12 cellular contexts compared by ENCODE assay signal in genomic region chr3:151445283-151446001, GRCh38. TPM values are rescaled to one million over a fixed set of nuclear protein-coding genes. Genes with fewer than 3 reads are reported as not detected.
DNase-seq lines count a peak whose midpoint lies in the region; TF ChIP-seq lines count a peak whose summit lies in the region.
"Had no signal": no experiment of that assay in that cellular context is flagged by ENCODE, and none has a peak within 500 bp of the region (broad histone marks: within the 10 kb centered on the region; RNA-seq: fewer than 3 reads in every experiment).

No MANE protein-coding gene starts in this region.

- no peaks in the 10 kb centered on the region for H4K20me1 ChIP-seq in KMS-11 (ENCODE audit: insufficient read depth)

- H3K4me2 ChIP-seq in KMS-11 = peak overlapping the region; percentile 65

- no peaks in the 10 kb centered on the region for H3K27me3 ChIP-seq in BJ (ENCODE audit: control insufficient read depth, insufficient read depth, low read length)
- H3K27me3 ChIP-seq in KMS-11 (ENCODE audit: insufficient read depth, low read depth) = no peaks in the 10 kb centered on the region
- H3K27me3 ChIP-seq: dorsolateral prefrontal cortex had no signal

- H3K36me3 Mint-ChIP-seq in activated CD4-positive, alpha-beta T cell treated with anti-CD3 and anti-CD28 coated beads, Interleukin-2, amount 10 ng/mL, durations not matched to agents 7 days and 5 days (ENCODE audit: low read depth) = no peaks in the 10 kb centered on the region
- H3K36me3 Mint-ChIP-seq: CD8-positive, alpha-beta memory T cell had no signal

- POLR2A ChIA-PET in BJ (lab: Charles Lee) = no interaction called here
- POLR2A ChIA-PET in activated CD4-positive, alpha-beta T cell treated with anti-CD3 and anti-CD28 coated beads, Interleukin-2, amount 10 ng/mL, durations not matched to agents 7 days and 5 days (lab: Charles Lee) = no interaction called here

- H3K4me1 Mint-ChIP-seq in activated CD4-positive, alpha-beta T cell treated with anti-CD3 and anti-CD28 coated beads, Interleukin-2, amount 10 ng/mL, durations not matched to agents 7 days and 5 days = no peaks in the 10 kb centered on the region
- H3K4me1 Mint-ChIP-seq: CD8-positive, alpha-beta memory T cell had no signal

- H2AFZ ChIP-seq in KMS-11 (ENCODE audit: low read depth) = peak overlapping the region; percentile 20; the same call in 1 of the 2 replicates

- no peak overlapping the region for H3K27ac Mint-ChIP-seq in activated CD4-positive, alpha-beta T cell treated with anti-CD3 and anti-CD28 coated beads, Interleukin-2, amount 10 ng/mL, durations not matched to agents 7 days and 5 days
- H3K27ac Mint-ChIP-seq: CD8-positive, alpha-beta memory T cell had no signal

- H3K9me3 Mint-ChIP-seq in activated CD4-positive, alpha-beta T cell treated with anti-CD3 and anti-CD28 coated beads, Interleukin-2, amount 10 ng/mL, durations not matched to agents 7 days and 5 days = no peaks in the 10 kb centered on the region
- H3K9me3 Mint-ChIP-seq: CD8-positive, alpha-beta memory T cell had no signal

- no peak overlapping the region for H3K4me3 Mint-ChIP-seq in activated CD4-positive, alpha-beta T cell treated with anti-CD3 and anti-CD28 coated beads, Interleukin-2, amount 10 ng/mL, durations not matched to agents 7 days and 5 days
- H3K4me3 Mint-ChIP-seq: CD8-positive, alpha-beta memory T cell had no signal

- peaks cover 2% of the 10 kb centered on the region for H3K27me3 Mint-ChIP-seq in activated CD4-positive, alpha-beta T cell treated with anti-CD3 and anti-CD28 coated beads, Interleukin-2, amount 10 ng/mL, durations not matched to agents 7 days and 5 days

- peaks cover 49% of the 10 kb centered on the region for H3K4me1 ChIP-seq in KMS-11 (ENCODE audit: low read depth, poor library complexity, severe bottlenecking)

- H3K36me3 ChIP-seq in BJ (ENCODE audit: control insufficient read depth, insufficient read depth, low read length) = no peaks in the 10 kb centered on the region
- no peaks in the 10 kb centered on the region for H3K36me3 ChIP-seq in KMS-11 (ENCODE audit: insufficient read depth)
- H3K36me3 ChIP-seq: thoracic aorta had no signal

- TF ChIP-seq CTCF in BJ (IDR thresholded peaks at IDR 0.05; ENCODE audit: insufficient read depth, low read depth, low read length) = no peak
- no peak for TF ChIP-seq CTCF in KMS-11 (conservative IDR thresholded peaks at IDR 0.05; ENCODE audit: low read depth, low read length)

- no peak overlapping the region for H3K9ac ChIP-seq in KMS-11

- DNase-seq in BJ (ENCODE audit: low read depth) (peak; percentile 63), amniotic epithelial cell (ENCODE audit: low read depth) (peak; percentile 94), hepatic stellate cell (ENCODE audit: low spot score) (peak; percentile 15), NCI-H2029 treated with DMSO at 0.1 percent for 48 hours (lab: John Stamatoyannopoulos, UW) (no peak), DMS53 (lab: John Stamatoyannopoulos, UW) (no peak)
- no peak for DNase-seq in activated CD4-positive, alpha-beta T cell treated with anti-CD3 and anti-CD28 coated beads, Interleukin-2, amount 10 ng/mL, durations not matched to agents 7 days and 5 days
- DNase-seq in activated CD4-positive, alpha-beta T cell treated with anti-CD3 and anti-CD28 coated beads for 4 hours = no peak
- DNase-seq: CD8-positive, alpha-beta memory T cell; dorsolateral prefrontal cortex; NCI-H510A had no signal

- H3K4me3 ChIP-seq in BJ (ENCODE audit: low read depth, low read length) = no peak overlapping the region
- H3K4me3 ChIP-seq in KMS-11 (IDR thresholded peaks at IDR 0.05; ENCODE audit: insufficient read depth, low read depth, low read length) = peak overlapping the region; percentile 56
- H3K4me3 ChIP-seq: dorsolateral prefrontal cortex, thoracic aorta had no signal

- H3K79me2 ChIP-seq in KMS-11 (ENCODE audit: insufficient read depth, low read depth) = no peaks in the 10 kb centered on the region

- peak overlapping the region; percentile 69 for H3K27ac ChIP-seq in KMS-11
- H3K27ac ChIP-seq: dorsolateral prefrontal cortex, thoracic aorta had no signal

- CTCF ChIA-PET in BJ (lab: Yijun Ruan, JAX) = interaction anchor here (1.1 kb wide), 1 partner anchor 24 kb away, joined by 4 read pairs; no protein-coding TSS in a partner anchor
- CTCF ChIA-PET in activated CD4-positive, alpha-beta T cell treated with anti-CD3 and anti-CD28 coated beads, Interleukin-2, amount 10 ng/mL, durations not matched to agents 7 days and 5 days (lab: Charles Lee) = no interaction called here

RNA-seq across cellular contexts. Expression of gene IGSF10, which starts 15.4 kb away (rescaled TPM):
- 0.07 and 0.12 TPM in 2 replicates for polyA plus RNA-seq in BJ (2011; rRNA removed)
- 0.09 and 0.10 TPM in 2 replicates for polyA minus RNA-seq in BJ (2011; rRNA and poly(A)+ RNA removed)
- total RNA-seq in activated CD4-positive, alpha-beta T cell treated with anti-CD3 and anti-CD28 coated beads, Interleukin-2, amount 10 ng/mL, durations not matched to agents 7 days and 5 days = not detected
- total RNA-seq: CD8-positive, alpha-beta memory T cell had no signal
- polyA plus RNA-seq: CD8-positive, alpha-beta memory T cell had no signal

Comparison
In these comparisons a context has a peak if more than half of its experiments do, and no peak if none do; other contexts are left out.
1. DNase-seq: peak in BJ (single experiment), amniotic epithelial cell (single experiment) and hepatic stellate cell (single experiment); none in activated CD4-positive, alpha-beta T cell treated with anti-CD3 and anti-CD28 coated beads, Interleukin-2, amount 10 ng/mL, durations not matched to agents 7 days and 5 days (single experiment), NCI-H2029 treated with DMSO at 0.1 percent for 48 hours (single experiment), DMS53 (single experiment) and activated CD4-positive, alpha-beta T cell treated with anti-CD3 and anti-CD28 coated beads for 4 hours (0 of 2).